In genomic region chr4:123411976-123412589, GRCh38 we compare ENCODE assay signal across 9 cellular contexts. TPM values are rescaled to one million over a fixed set of nuclear protein-coding genes. Genes with fewer than 3 reads are reported as not detected.
DNase-seq lines count a peak whose midpoint lies in the region; ATAC-seq and TF ChIP-seq lines count a peak whose summit lies in the region.
"Had no signal": no experiment of that assay in that cellular context is flagged by ENCODE, and none has a peak within 500 bp of the region (broad histone marks: within the 10 kb centered on the region; RNA-seq: fewer than 3 reads in every experiment).

No MANE protein-coding gene starts in this region.

- intact Hi-C loops in breast epithelium (cut with DNase I; ENCODE audit: low total_unique reads) (no loop called here), mammary epithelial cell (cut with micrococcal nuclease) (no loop called here), uterus (cut with DNase I; ENCODE audit: low total_unique reads) (no loop called here)
- intact Hi-C loops in activated CD8-positive, alpha-beta T cell treated with anti-CD3 and anti-CD28 coated beads for 36 hours (cut with micrococcal nuclease) = loop anchor here (2.0 kb wide), 1 partner anchor 13 kb away; no protein-coding TSS in a partner anchor

- TF ChIP-seq POLR2A in breast epithelium (IDR thresholded peaks at IDR 0.05) = no peak
- no peak for TF ChIP-seq POLR2A in uterus (IDR thresholded peaks at IDR 0.05)

- peak overlapping the region; percentile 39 for H3K4me3 Mint-ChIP-seq in activated CD8-positive, alpha-beta T cell treated with anti-CD3 and anti-CD28 coated beads for 36 hours
- H3K4me3 Mint-ChIP-seq: CD4-positive, alpha-beta memory T cell had no signal

- CTCF ChIA-PET in mammary epithelial cell (lab: Charles Lee; ENCODE audit: low non-redundant PET) = no interaction called here
- CTCF ChIA-PET in activated CD8-positive, alpha-beta T cell treated with anti-CD3 and anti-CD28 coated beads for 36 hours (lab: Charles Lee) = interaction anchor here (0.7 to 1.5 kb wide), 5 partner anchors 10 to 152 kb away, joined by 3 to 5 read pairs (median 4); partner anchors contain the start of gene SPRY1

- no peaks in the 10 kb centered on the region for H3K27me3 Mint-ChIP-seq in activated CD8-positive, alpha-beta T cell treated with anti-CD3 and anti-CD28 coated beads for 36 hours
- H3K27me3 Mint-ChIP-seq: CD4-positive, alpha-beta memory T cell had no signal

- no peak for TF ChIP-seq CTCF in breast epithelium (IDR thresholded peaks at IDR 0.05)
- no peak for TF ChIP-seq CTCF in mammary epithelial cell (conservative IDR thresholded peaks at IDR 0.05 in 1 of 2, IDR thresholded peaks at IDR 0.05 in 1 of 2; ENCODE audit: extremely low read depth in 1 of 2, insufficient read depth in 1 of 2, low read depth in 1 of 2, low read length in 2 of 2)
- no peak for TF ChIP-seq CTCF in activated CD8-positive, alpha-beta T cell treated with anti-CD3 and anti-CD28 coated beads for 36 hours (IDR thresholded peaks at IDR 0.05)
- TF ChIP-seq CTCF in uterus (IDR thresholded peaks at IDR 0.05) = no peak

- POLR2A ChIA-PET in activated CD8-positive, alpha-beta T cell treated with anti-CD3 and anti-CD28 coated beads for 36 hours (lab: Charles Lee) = interaction anchor here (0.8 to 8.1 kb wide), 3 partner anchors 9 to 75 kb away, joined by 3 to 56 read pairs (median 5); partner anchors contain the start of gene SPRY1

- no peaks in the 10 kb centered on the region for H3K9me3 Mint-ChIP-seq in activated CD8-positive, alpha-beta T cell treated with anti-CD3 and anti-CD28 coated beads for 36 hours
- H3K9me3 Mint-ChIP-seq: CD4-positive, alpha-beta memory T cell had no signal

- H3K4me1 ChIP-seq in breast epithelium (no peaks in the 10 kb centered on the region), mammary epithelial cell (ENCODE audit: insufficient read depth, low read length) (peaks cover 7% of the 10 kb centered on the region), uterus (no peaks in the 10 kb centered on the region)

- DNase-seq in breast epithelium (ENCODE audit: low spot score in 2 of 2) (no peak), mammary epithelial cell (no peak), uterus (no peak)
- DNase-seq in activated CD8-positive, alpha-beta T cell treated with anti-CD3 and anti-CD28 coated beads for 36 hours = no peak
- DNase-seq in activated CD4-positive, CD25-positive, alpha-beta regulatory T cell (lab: John Stamatoyannopoulos, UW) = no peak
- DNase-seq in central memory CD4-positive, alpha-beta T cell = no peak
- no peak for DNase-seq in stimulated activated CD8-positive, alpha-beta memory T cell treated with anti-CD3 and anti-CD28 coated beads, Interleukin-4, amount 100 ng/mL, for 48 hours
- DNase-seq: CD4-positive, alpha-beta memory T cell had no signal

- BruUV-seq in mammary epithelial cell (replicated peaks; lab: Mats Ljungman, UMichigan) = no TSS peak

- H3K36me3 Mint-ChIP-seq in activated CD8-positive, alpha-beta T cell treated with anti-CD3 and anti-CD28 coated beads for 36 hours (ENCODE audit: low read depth) = peaks cover 10% of the 10 kb centered on the region
- H3K36me3 Mint-ChIP-seq: CD4-positive, alpha-beta memory T cell had no signal

- in situ Hi-C loops in mammary epithelial cell (cut with MboI; ENCODE audit: low sequenced_read_pairs in 2 of 2) = loop anchor here in 1 of 2 donors (10.0 kb wide), 1 partner anchor 133 kb away; no protein-coding TSS in a partner anchor

- peak; percentile 78 for ATAC-seq in HG03045 (IDR thresholded peaks at IDR 0.05; ENCODE audit: unreplicated experiment)
- ATAC-seq in activated CD8-positive, alpha-beta T cell treated with anti-CD3 and anti-CD28 coated beads for 36 hours = peak; percentile 49

- no peak overlapping the region for H3K9ac ChIP-seq in mammary epithelial cell (ENCODE audit: insufficient read depth, low read length)

- H3K27ac ChIP-seq in breast epithelium (peak overlapping the region; percentile 9 to 41), mammary epithelial cell (ENCODE audit: insufficient read depth, low read depth, low read length) (no peak overlapping the region), uterus (peak overlapping the region; percentile 30 to 68)

- 62% methylated on average over 5 of the region's 5 CpGs for WGBS in mammary epithelial cell (ENCODE audit: low coverage, missing lambda C conversion rate)

- H3K4me3 ChIP-seq in breast epithelium = no peak overlapping the region
- no peak overlapping the region for H3K4me3 ChIP-seq in mammary epithelial cell (replicated peaks in 1 of 3; ENCODE audit: insufficient read depth in 1 of 3, low read depth in 2 of 3, low read length in 3 of 3)
- no peak overlapping the region for H3K4me3 ChIP-seq in uterus

- no peaks in the 10 kb centered on the region for H3K27me3 ChIP-seq in breast epithelium
- H3K27me3 ChIP-seq in mammary epithelial cell (ENCODE audit: insufficient read depth, low read length) = no peaks in the 10 kb centered on the region
- no peaks in the 10 kb centered on the region for H3K27me3 ChIP-seq in uterus

- no peaks in the 10 kb centered on the region for H3K79me2 ChIP-seq in mammary epithelial cell (ENCODE audit: insufficient read depth, low read length)

- H3K4me1 Mint-ChIP-seq in activated CD8-positive, alpha-beta T cell treated with anti-CD3 and anti-CD28 coated beads for 36 hours (ENCODE audit: low read depth) = peaks cover 49% of the 10 kb centered on the region

- H3K4me2 ChIP-seq in mammary epithelial cell (ENCODE audit: insufficient read depth, low read depth, low read length) = no peak overlapping the region

- H4K20me1 ChIP-seq in mammary epithelial cell (ENCODE audit: insufficient read depth, low read length) = no peaks in the 10 kb centered on the region

- peak overlapping the region; percentile 92 for H3K27ac Mint-ChIP-seq in activated CD8-positive, alpha-beta T cell treated with anti-CD3 and anti-CD28 coated beads for 36 hours

- H2AFZ ChIP-seq in mammary epithelial cell (ENCODE audit: low read depth, low read length) = no peak overlapping the region

- dilution Hi-C loops in mammary epithelial cell (cut with HindIII; ENCODE audit: low sequenced_read_pairs) = no loop called here

- H3K36me3 ChIP-seq in breast epithelium (no peaks in the 10 kb centered on the region), mammary epithelial cell (ENCODE audit: insufficient read depth, low read length) (no peaks in the 10 kb centered on the region), uterus (no peaks in the 10 kb centered on the region)

- no peaks in the 10 kb centered on the region for H3K9me3 ChIP-seq in breast epithelium
- no peaks in the 10 kb centered on the region for H3K9me3 ChIP-seq in mammary epithelial cell (replicated peaks; ENCODE audit: insufficient read depth, low read length)
- no peaks in the 10 kb centered on the region for H3K9me3 ChIP-seq in uterus

RNA-seq across cellular contexts. Expression of gene SPRY1, which starts 15.5 kb away (rescaled TPM):
- total RNA-seq in breast epithelium (100 to 1,000 TPM in 2 of 3 donors, 10 to 100 TPM in 1; 82.1 to 233 (median 103) TPM), mammary epithelial cell (1 to 10 TPM; 4.8 to 8.2 TPM), uterus (100 to 1,000 TPM in 3 of 4 donors, 10 to 100 TPM in 1; 34.8 to 198 (median 170) TPM)
- 2.9 TPM for polyA plus RNA-seq in mammary epithelial cell
- 5.5 TPM for polyA minus RNA-seq in mammary epithelial cell
- total RNA-seq in activated CD8-positive, alpha-beta T cell treated with anti-CD3 and anti-CD28 coated beads for 36 hours = 100 to 1,000 TPM; 137 to 144 TPM
